ENCODE assay signal across 12 cellular contexts in the genomic region with DNA sequence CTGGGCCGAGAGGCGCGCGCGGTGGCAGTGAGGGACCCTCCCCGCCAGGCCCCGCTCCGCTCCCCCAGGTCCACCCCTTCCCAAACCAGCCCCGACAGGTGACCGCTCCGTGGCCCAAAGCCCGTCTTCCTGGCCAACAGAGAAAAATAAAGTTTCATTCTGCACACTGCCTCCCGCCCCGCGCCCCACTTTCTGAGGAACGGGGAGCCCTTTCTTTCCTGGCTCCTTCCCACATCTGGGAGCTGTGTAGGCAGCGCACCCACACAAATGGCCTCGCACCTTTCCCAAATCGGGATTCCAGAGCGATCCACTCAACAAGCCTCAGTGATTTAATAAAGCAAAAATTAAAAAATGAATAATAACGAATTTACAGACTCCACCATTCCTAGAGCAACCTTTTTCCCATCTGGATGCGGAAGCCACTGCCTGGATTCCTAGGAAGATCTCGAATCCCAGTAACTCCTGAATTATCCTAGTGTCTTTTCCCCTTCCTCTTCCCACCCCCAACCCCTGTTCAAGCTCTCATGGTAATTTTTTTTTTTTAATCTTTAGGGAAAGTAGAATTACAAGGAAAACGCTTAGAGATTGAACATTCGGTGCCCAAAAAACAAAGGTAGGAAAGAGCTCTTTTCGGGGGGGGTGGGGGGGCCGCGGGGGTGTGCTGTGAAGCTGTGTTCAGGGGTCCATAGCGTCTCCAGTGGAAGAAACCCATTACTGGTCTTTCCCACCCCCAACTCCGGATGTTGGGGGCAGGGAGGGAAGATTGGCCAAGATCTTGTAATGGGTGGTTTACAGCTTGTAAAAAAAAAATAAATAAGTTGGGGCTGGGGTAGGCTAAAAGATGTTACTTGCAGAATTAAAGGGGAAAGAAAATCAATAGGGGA. TPM values are rescaled to one million over a fixed set of nuclear protein-coding genes. Genes with fewer than 3 reads are reported as not detected.
DNase-seq lines count a peak whose midpoint lies in the region; TF ChIP-seq lines count a peak whose summit lies in the region.
"Had no signal": no experiment of that assay in that cellular context is flagged by ENCODE, and none has a peak within 500 bp of the region (broad histone marks: within the 10 kb centered on the region; RNA-seq: fewer than 3 reads in every experiment).

No MANE protein-coding gene starts in this region.

- H3K9ac ChIP-seq in OCI-LY3 (ENCODE audit: low read length) (peak overlapping the region; percentile 99), mammary epithelial cell (ENCODE audit: insufficient read depth, low read length) (no peak overlapping the region)

- in situ Hi-C loops in mammary epithelial cell (cut with MboI; ENCODE audit: low sequenced_read_pairs in 2 of 2): no loop called here

- H3K79me2 ChIP-seq in OCI-LY3 (ENCODE audit: low read length) (peaks cover 64% of the 10 kb centered on the region), mammary epithelial cell (ENCODE audit: insufficient read depth, low read length) (no peaks in the 10 kb centered on the region)

- H3K27me3 ChIP-seq in OCI-LY3 (ENCODE audit: low read depth, low read length) (peaks cover 7% of the 10 kb centered on the region), esophagus muscularis mucosa (peaks cover 16 to 100% (median 88%) of the 10 kb centered on the region in 4 donors), mammary epithelial cell (ENCODE audit: insufficient read depth, low read length) (peaks cover 68% of the 10 kb centered on the region)

- dilution Hi-C loops in mammary epithelial cell (cut with HindIII; ENCODE audit: low sequenced_read_pairs): no loop called here

- H3K27ac ChIP-seq in OCI-LY3 (ENCODE audit: low read length): peak overlapping the region; percentile 76; the same call in 1 of the 2 replicates
- H3K27ac ChIP-seq in esophagus muscularis mucosa (replicated peaks in 1 of 4): no peak overlapping the region
- H3K27ac ChIP-seq in mammary epithelial cell (ENCODE audit: insufficient read depth, low read depth, low read length): no peak overlapping the region
- H3K27ac ChIP-seq: 22Rv1 had no signal

- H3K9me3 ChIP-seq in OCI-LY3 (ENCODE audit: insufficient read depth, low read length) (no peaks in the 10 kb centered on the region), esophagus muscularis mucosa (no peaks in the 10 kb centered on the region), mammary epithelial cell (replicated peaks; ENCODE audit: insufficient read depth, low read length) (no peaks in the 10 kb centered on the region)

- peak; percentile 21 for DNase-seq in NCI-H510A (lab: John Stamatoyannopoulos, UW)
- no peak for DNase-seq in NCI-H510A treated with DMSO at 0.1 percent for 48 hours (lab: John Stamatoyannopoulos, UW)
- peak; percentile 37 for DNase-seq in esophagus muscularis mucosa (ENCODE audit: extremely low spot score)
- no peak for DNase-seq in retinal pigment epithelial cell (ENCODE audit: low read depth)
- DNase-seq in 8988T: no peak
- DNase-seq in epidermal melanocyte (ENCODE audit: insufficient read length, low spot score): no peak
- DNase-seq in mammary epithelial cell: no peak
- DNase-seq: NCI-H2171 had no signal

- TF ChIP-seq POLR2A in esophagus muscularis mucosa (IDR thresholded peaks at IDR 0.05; ENCODE audit: low read depth): no peak

- peaks cover 5% of the 10 kb centered on the region for H3K36me3 ChIP-seq in OCI-LY3 (replicated peaks; ENCODE audit: low read depth, low read length)
- H3K36me3 ChIP-seq in esophagus muscularis mucosa: no peaks in the 10 kb centered on the region
- H3K36me3 ChIP-seq in mammary epithelial cell (ENCODE audit: insufficient read depth, low read length): no peaks in the 10 kb centered on the region

- TF ChIP-seq EP300 in esophagus muscularis mucosa (IDR thresholded peaks at IDR 0.05): no peak

- WGBS in esophagus muscularis mucosa: 29% methylated on average over 20 of the region's 30 CpGs
- WGBS in mammary epithelial cell (ENCODE audit: low coverage, missing lambda C conversion rate): 29% methylated on average over 17 of the region's 30 CpGs

- TF ChIP-seq CTCF in OCI-LY3 (IDR thresholded peaks at IDR 0.05; ENCODE audit: low read depth, low read length) (no peak), esophagus muscularis mucosa (IDR thresholded peaks at IDR 0.05) (no peak), retinal pigment epithelial cell (conservative IDR thresholded peaks at IDR 0.05; ENCODE audit: low read depth, low read length) (peak; percentile 12), mammary epithelial cell (conservative IDR thresholded peaks at IDR 0.05 in 1 of 2, IDR thresholded peaks at IDR 0.05 in 1 of 2; ENCODE audit: extremely low read depth in 1 of 2, insufficient read depth in 1 of 2, low read depth in 1 of 2, low read length in 2 of 2) (no peak)

- CTCF ChIA-PET in mammary epithelial cell (lab: Charles Lee; ENCODE audit: low non-redundant PET): no interaction called here

- H3K4me1 ChIP-seq in OCI-LY3 (ENCODE audit: low read length): peaks cover 47% of the 10 kb centered on the region
- peaks cover 30 to 39% (median 33%) of the 10 kb centered on the region in 4 donors for H3K4me1 ChIP-seq in esophagus muscularis mucosa
- H3K4me1 ChIP-seq in mammary epithelial cell (ENCODE audit: insufficient read depth, low read length): peaks cover 9% of the 10 kb centered on the region

- H2AFZ ChIP-seq in OCI-LY3 (ENCODE audit: low read depth, low read length) (no peak overlapping the region), mammary epithelial cell (ENCODE audit: low read depth, low read length) (no peak overlapping the region)

- no TSS peak for BruUV-seq in mammary epithelial cell (replicated peaks; lab: Mats Ljungman, UMichigan)

- intact Hi-C loops in esophagus muscularis mucosa (cut with DNase I) (no loop called here), mammary epithelial cell (cut with micrococcal nuclease) (no loop called here)

- H3K4me2 ChIP-seq in OCI-LY3 (ENCODE audit: low read length) (peak overlapping the region; percentile 83), mammary epithelial cell (ENCODE audit: insufficient read depth, low read depth, low read length) (no peak overlapping the region)

- peak overlapping the region; percentile 96 for H3K4me3 ChIP-seq in OCI-LY3 (ENCODE audit: low read length)
- peak overlapping the region in 2 of 4 donors; percentile 6 to 30 for H3K4me3 ChIP-seq in esophagus muscularis mucosa
- H3K4me3 ChIP-seq in retinal pigment epithelial cell (ENCODE audit: low read length): peak overlapping the region; percentile 91
- H3K4me3 ChIP-seq in mammary epithelial cell (replicated peaks in 1 of 3; ENCODE audit: insufficient read depth in 1 of 3, low read depth in 2 of 3, low read length in 3 of 3): no peak overlapping the region

- H4K20me1 ChIP-seq in OCI-LY3 (ENCODE audit: insufficient read depth, low read length) (peaks cover 10% of the 10 kb centered on the region; the same call in 1 of the 2 replicates), mammary epithelial cell (ENCODE audit: insufficient read depth, low read length) (peaks cover 2% of the 10 kb centered on the region)

RNA-seq across cellular contexts. Expression of gene IGF2BP1, which starts 1.6 kb away (rescaled TPM):
- not detected for total RNA-seq in esophagus muscularis mucosa
- under 1 TPM in 1 of 2 donors, not detected in 1; 0.17 TPM for total RNA-seq in mammary epithelial cell
- 0.03 TPM for polyA plus RNA-seq in mammary epithelial cell
- polyA minus RNA-seq in mammary epithelial cell: not detected

RNA-seq across cellular contexts. Expression of gene GIP, which starts 30.4 kb away (rescaled TPM):
- total RNA-seq in esophagus muscularis mucosa (not detected), mammary epithelial cell (not detected)
- not detected for polyA plus RNA-seq in mammary epithelial cell
- not detected for polyA minus RNA-seq in mammary epithelial cell
- total RNA-seq: renal cortical epithelial cell, temporal lobe had no signal

RNA-seq across cellular contexts. Expression of gene SNF8, which starts 54.2 kb away (rescaled TPM):
- total RNA-seq in esophagus muscularis mucosa (10 to 100 TPM; 80.6 to 97.1 (median 92.3) TPM), mammary epithelial cell (10 to 100 TPM; 50.5 to 89.6 TPM)
- 112 TPM for polyA plus RNA-seq in mammary epithelial cell
- polyA minus RNA-seq in mammary epithelial cell: 157 TPM

Comparison
In these comparisons a context has a peak if more than half of its experiments do, and no peak if none do; other contexts are left out.
1. DNase-seq: peak in NCI-H510A (single experiment) and esophagus muscularis mucosa (single experiment); none in NCI-H510A treated with DMSO at 0.1 percent for 48 hours (single experiment), retinal pigment epithelial cell (single experiment), 8988T (single experiment), epidermal melanocyte (single experiment) and mammary epithelial cell (single experiment).
2. H3K4me3 ChIP-seq: peak in OCI-LY3 (single experiment) and retinal pigment epithelial cell (single experiment); none in mammary epithelial cell (0 of 3).